6 cellular contexts compared by ENCODE assay signal in genomic region chr5:177403194-177403825, GRCh38. TPM values are rescaled to one million over a fixed set of nuclear protein-coding genes. Genes with fewer than 3 reads are reported as not detected.
DNase-seq lines count a peak whose midpoint lies in the region; ATAC-seq and TF ChIP-seq lines count a peak whose summit lies in the region.

No MANE protein-coding gene starts in this region.

- peak overlapping the region; percentile 93 for H2AFZ ChIP-seq in mammary epithelial cell (ENCODE audit: low read depth, low read length)

- DNase-seq in AML-193 (lab: John Stamatoyannopoulos, UW) = peak; percentile 12 to 31
- DNase-seq in NCI-H345 treated with DMSO at 0.1 percent for 48 hours (lab: John Stamatoyannopoulos, UW; ENCODE audit: unreplicated experiment) = peak; percentile 55
- peak; percentile 19 for DNase-seq in mammary epithelial cell
- peak in 1 of 5 donors; percentile 45 for DNase-seq in ovary
- no peak for DNase-seq in medulla oblongata (ENCODE audit: extremely low spot score)

- H3K9ac ChIP-seq in mammary epithelial cell (ENCODE audit: insufficient read depth, low read length) = no peak overlapping the region

- dilution Hi-C loops in mammary epithelial cell (cut with HindIII; ENCODE audit: low sequenced_read_pairs) = no loop called here

- intact Hi-C loops in mammary epithelial cell (cut with micrococcal nuclease) = loop anchor here (1.0 to 5.0 kb wide), 2 partner anchors 189 to 289 kb away; partner anchors contain the start of gene TMED9
- intact Hi-C loops in ovary (cut with DNase I) = loop anchor here in 2 of 4 donors (5.0 kb wide), 2 partner anchors 54 to 94 kb away; partner anchors contain the start of gene PDLIM7 (in 1 of the 2)

- 4% methylated on average over 17 of the region's 60 CpGs for WGBS in mammary epithelial cell (ENCODE audit: low coverage, missing lambda C conversion rate)
- WGBS in ovary, 3 donors = 1 to 3% (median 1%) methylated on average over 41 to 60 of the region's 60 CpGs

- H3K27ac ChIP-seq in mammary epithelial cell (ENCODE audit: insufficient read depth, low read depth, low read length) (no peak overlapping the region), ovary (no peak overlapping the region)

- TF ChIP-seq POLR2A in ovary (IDR thresholded peaks at IDR 0.05) = no peak

- ATAC-seq in GM19455 (IDR thresholded peaks at IDR 0.05; ENCODE audit: unreplicated experiment) = peak; percentile 15

- peak overlapping the region; percentile 55 to 74 (median 65) for H3K4me3 ChIP-seq in mammary epithelial cell (replicated peaks in 1 of 3; ENCODE audit: insufficient read depth in 1 of 3, low read depth in 2 of 3, low read length in 3 of 3)
- peak overlapping the region; percentile 33 for H3K4me3 ChIP-seq in ovary

- in situ Hi-C loops in mammary epithelial cell (cut with MboI; ENCODE audit: low sequenced_read_pairs in 2 of 2) = loop anchor here in 1 of 2 donors (5.0 kb wide), 2 partner anchors 54 to 91 kb away; partner anchors contain the start of gene MXD3

- H4K20me1 ChIP-seq in mammary epithelial cell (ENCODE audit: insufficient read depth, low read length) = no peaks in the 10 kb centered on the region

- H3K36me3 ChIP-seq in mammary epithelial cell (ENCODE audit: insufficient read depth, low read length) (no peaks in the 10 kb centered on the region), ovary (no peaks in the 10 kb centered on the region)

- no TSS peak for BruUV-seq in mammary epithelial cell (replicated peaks; lab: Mats Ljungman, UMichigan)

- H3K9me3 ChIP-seq in mammary epithelial cell (replicated peaks; ENCODE audit: insufficient read depth, low read length) (no peaks in the 10 kb centered on the region), ovary (no peaks in the 10 kb centered on the region)

- H3K79me2 ChIP-seq in mammary epithelial cell (ENCODE audit: insufficient read depth, low read length) = no peaks in the 10 kb centered on the region

- peaks cover 28% of the 10 kb centered on the region for H3K4me1 ChIP-seq in mammary epithelial cell (ENCODE audit: insufficient read depth, low read length)
- peaks cover 9% of the 10 kb centered on the region for H3K4me1 ChIP-seq in ovary (ENCODE audit: insufficient read depth)

- TF ChIP-seq CTCF in mammary epithelial cell (conservative IDR thresholded peaks at IDR 0.05 in 1 of 2, IDR thresholded peaks at IDR 0.05 in 1 of 2; ENCODE audit: extremely low read depth in 1 of 2, insufficient read depth in 1 of 2, low read depth in 1 of 2, low read length in 2 of 2) (no peak), ovary (IDR thresholded peaks at IDR 0.05) (no peak)

- CTCF ChIA-PET in mammary epithelial cell (lab: Charles Lee; ENCODE audit: low non-redundant PET) = interaction anchor here (0.8 to 1.5 kb wide), 4 partner anchors 13 to 92 kb away, joined by 3 to 11 read pairs (median 8); no protein-coding TSS in a partner anchor

- no peak for TF ChIP-seq EP300 in ovary (IDR thresholded peaks at IDR 0.05)

- H3K4me2 ChIP-seq in mammary epithelial cell (ENCODE audit: insufficient read depth, low read depth, low read length) = peak overlapping the region; percentile 93

- no peaks in the 10 kb centered on the region for H3K27me3 ChIP-seq in mammary epithelial cell (ENCODE audit: insufficient read depth, low read length)
- peaks cover 9% of the 10 kb centered on the region for H3K27me3 ChIP-seq in ovary

RNA-seq across cellular contexts. Expression of gene PFN3, which starts 2.8 kb away (rescaled TPM):
- not detected for total RNA-seq in mammary epithelial cell
- polyA plus RNA-seq in mammary epithelial cell = not detected
- not detected for polyA minus RNA-seq in mammary epithelial cell
- total RNA-seq in ovary = not detected
- polyA plus RNA-seq in ovary = not detected

RNA-seq across cellular contexts. Expression of gene F12, which starts 6.1 kb away (rescaled TPM):
- total RNA-seq in mammary epithelial cell (1 to 10 TPM; 4.3 to 5.7 TPM), ovary (1 to 10 TPM in 1 of 7 donors, under 1 TPM in 1, not detected in 5; 0.28 to 1.7 TPM)
- polyA plus RNA-seq in mammary epithelial cell (5.4 TPM), ovary (not detected)
- polyA minus RNA-seq in mammary epithelial cell = 0.88 TPM

RNA-seq across cellular contexts. Expression of gene SLC34A1, which starts 19.1 kb away (rescaled TPM):
- total RNA-seq in mammary epithelial cell (under 1 TPM in 1 of 2 donors, not detected in 1; 0.09 TPM), ovary (not detected)
- polyA plus RNA-seq in mammary epithelial cell (0.02 TPM), ovary (not detected)
- not detected for polyA minus RNA-seq in mammary epithelial cell

RNA-seq across cellular contexts. Expression of gene GRK6, which starts 23.2 kb away (rescaled TPM):
- 10 to 100 TPM; 25.8 to 39.1 TPM for total RNA-seq in mammary epithelial cell
- 28.7 TPM for polyA plus RNA-seq in mammary epithelial cell
- polyA minus RNA-seq in mammary epithelial cell = 11.4 TPM
- 10 to 100 TPM; 13.6 to 30.3 (median 21.7) TPM for total RNA-seq in ovary
- polyA plus RNA-seq in ovary = 10 to 100 TPM in 1 of 2 donors, 1 to 10 TPM in 1; 5.9 to 15.3 TPM

RNA-seq across cellular contexts. Expression of gene PRR7, which starts 43.3 kb away (rescaled TPM):
- total RNA-seq in mammary epithelial cell = 10 to 100 TPM; 13.9 to 23.3 TPM
- polyA plus RNA-seq in mammary epithelial cell = 14.2 TPM
- polyA minus RNA-seq in mammary epithelial cell = 1.2 TPM
- total RNA-seq in ovary = 10 to 100 TPM in 1 of 7 donors, 1 to 10 TPM in 5, under 1 TPM in 1; 0.66 to 11.4 (median 2.1) TPM
- under 1 TPM in 1 of 2 donors, not detected in 1; 0.51 TPM for polyA plus RNA-seq in ovary
